ENCODE assay signal across 1 cellular context in genomic region chr11:72682238-72682872, GRCh38.
TF ChIP-seq lines count a peak whose summit lies in the region.

No MANE protein-coding gene starts in this region.

TF ChIP-seq in GM12878, 131 proteins besides CTCF, POLR2A, EP300 and RAD21:
- TF ChIP-seq SMC3 (IDR thresholded peaks at IDR 0.05; ENCODE audit: borderline replicate concordance, low read length): no peak
- TF ChIP-seq ATF2 (IDR thresholded peaks at IDR 0.05; ENCODE audit: low read length): 0 out of 2 replicates have a peak, but pooled peaks have one; percentile 26
- no peak for TF ChIP-seq ZNF687 (IDR thresholded peaks at IDR 0.05)
- TF ChIP-seq, protein P1, sequence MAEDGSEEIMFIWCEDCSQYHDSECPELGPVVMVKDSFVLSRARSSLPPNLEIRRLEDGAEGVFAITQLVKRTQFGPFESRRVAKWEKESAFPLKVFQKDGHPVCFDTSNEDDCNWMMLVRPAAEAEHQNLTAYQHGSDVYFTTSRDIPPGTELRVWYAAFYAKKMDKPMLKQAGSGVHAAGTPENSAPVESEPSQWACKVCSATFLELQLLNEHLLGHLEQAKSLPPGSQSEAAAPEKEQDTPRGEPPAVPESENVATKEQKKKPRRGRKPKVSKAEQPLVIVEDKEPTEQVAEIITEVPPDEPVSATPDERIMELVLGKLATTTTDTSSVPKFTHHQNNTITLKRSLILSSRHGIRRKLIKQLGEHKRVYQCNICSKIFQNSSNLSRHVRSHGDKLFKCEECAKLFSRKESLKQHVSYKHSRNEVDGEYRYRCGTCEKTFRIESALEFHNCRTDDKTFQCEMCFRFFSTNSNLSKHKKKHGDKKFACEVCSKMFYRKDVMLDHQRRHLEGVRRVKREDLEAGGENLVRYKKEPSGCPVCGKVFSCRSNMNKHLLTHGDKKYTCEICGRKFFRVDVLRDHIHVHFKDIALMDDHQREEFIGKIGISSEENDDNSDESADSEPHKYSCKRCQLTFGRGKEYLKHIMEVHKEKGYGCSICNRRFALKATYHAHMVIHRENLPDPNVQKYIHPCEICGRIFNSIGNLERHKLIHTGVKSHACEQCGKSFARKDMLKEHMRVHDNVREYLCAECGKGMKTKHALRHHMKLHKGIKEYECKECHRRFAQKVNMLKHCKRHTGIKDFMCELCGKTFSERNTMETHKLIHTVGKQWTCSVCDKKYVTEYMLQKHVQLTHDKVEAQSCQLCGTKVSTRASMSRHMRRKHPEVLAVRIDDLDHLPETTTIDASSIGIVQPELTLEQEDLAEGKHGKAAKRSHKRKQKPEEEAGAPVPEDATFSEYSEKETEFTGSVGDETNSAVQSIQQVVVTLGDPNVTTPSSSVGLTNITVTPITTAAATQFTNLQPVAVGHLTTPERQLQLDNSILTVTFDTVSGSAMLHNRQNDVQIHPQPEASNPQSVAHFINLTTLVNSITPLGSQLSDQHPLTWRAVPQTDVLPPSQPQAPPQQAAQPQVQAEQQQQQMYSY (CRISPR knock-in tag; IDR thresholded peaks at IDR 0.05): 0 out of 2 replicates have a peak, but pooled peaks have one; percentile 16
